8 cellular contexts compared by ENCODE assay signal in genomic region chr1:207499573-207499972, GRCh38. TPM values are rescaled to one million over a fixed set of nuclear protein-coding genes. Genes with fewer than 3 reads are reported as not detected.
A peak's percentile ranks its signal among the peaks of the same experiment; 100 is the strongest.
DNase-seq lines count a peak whose midpoint lies in the region; ATAC-seq and TF ChIP-seq lines count a peak whose summit lies in the region.

No MANE protein-coding gene starts in this region.

- DNase-seq in HL-60 (ENCODE audit: low read depth in 1 of 2, low spot score in 1 of 2) (peak; percentile 42 to 71), NCI-H748 treated with DMSO at 0.1 percent for 48 hours (lab: John Stamatoyannopoulos, UW) (peak; percentile 74), dedifferentiated amniotic fluid mesenchymal stem cell (ENCODE audit: extremely low spot score) (peak; percentile 60), lower leg skin (ENCODE audit: low spot score in 2 of 2) (peak; percentile 63 to 91)
- peak; percentile 67 for DNase-seq in activated CD4-positive, alpha-beta T cell treated with anti-CD3 and anti-CD28 coated beads, Interleukin-2, amount 50 U/mL, for 1 hour
- DNase-seq in stimulated activated CD4-positive, alpha-beta T cell treated with anti-CD3 and anti-CD28 coated beads, TNF-alpha, amount 100 ng/mL, for 48 hours (ENCODE audit: low read depth in 3 of 3) = peak; percentile 38 to 46 (median 44)

- H3K4me2 ChIP-seq in DOHH2 (ENCODE audit: low read length) = no peak overlapping the region

- 1 to 3% methylated on average over 4 of the region's 4 CpGs for WGBS in lower leg skin, 2 donors

- H3K79me2 ChIP-seq in DOHH2 (ENCODE audit: control insufficient read depth, low read length) = no peaks in the 10 kb centered on the region

- H4K20me1 ChIP-seq in DOHH2 (ENCODE audit: control insufficient read depth, insufficient read depth, low read depth, low read length) = no peaks in the 10 kb centered on the region

- H3K4me3 ChIP-seq in DOHH2 (ENCODE audit: low read length) (no peak overlapping the region), HL-60 (replicated peaks; ENCODE audit: insufficient read depth, low read length) (no peak overlapping the region), lower leg skin (ENCODE audit: low read depth, poor library complexity, severe bottlenecking) (no peak overlapping the region)

- no peaks in the 10 kb centered on the region for H3F3A ChIP-seq in DOHH2 (ENCODE audit: control insufficient read depth, insufficient read depth)

- H3K9me3 ChIP-seq in DOHH2 (ENCODE audit: control insufficient read depth, insufficient read depth, low read length) = no peaks in the 10 kb centered on the region

- H3K9me2 ChIP-seq in DOHH2 (replicated peaks; ENCODE audit: control insufficient read depth, low read length) = no peaks in the 10 kb centered on the region

- ATAC-seq in GM21737 (IDR thresholded peaks at IDR 0.05; ENCODE audit: unreplicated experiment) = no peak

- H3K27me3 ChIP-seq in DOHH2 (ENCODE audit: control insufficient read depth, low read length) (peaks cover 35% of the 10 kb centered on the region), HL-60 (ENCODE audit: insufficient read depth, poor library complexity, severe bottlenecking) (peaks cover 3% of the 10 kb centered on the region)

- H3K27ac ChIP-seq in DOHH2 (ENCODE audit: low read depth, low read length) (no peak overlapping the region), HL-60 (replicated peaks) (no peak overlapping the region)

- H3K4me1 ChIP-seq in DOHH2 (ENCODE audit: control insufficient read depth, low read length) = peaks cover 5% of the 10 kb centered on the region; the same call in 1 of the 2 replicates

- TF ChIP-seq POLR2A in lower leg skin (IDR thresholded peaks at IDR 0.05) = no peak

- TF ChIP-seq CTCF in DOHH2 (IDR thresholded peaks at IDR 0.05; ENCODE audit: low read depth, low read length, poor library complexity, severe bottlenecking) = peak; percentile 77
- TF ChIP-seq CTCF in HL-60 (IDR thresholded peaks at IDR 0.05; ENCODE audit: insufficient read depth, low read length) = peak; percentile 58
- TF ChIP-seq CTCF in lower leg skin (IDR thresholded peaks at IDR 0.05) = no peak

- intact Hi-C loops in lower leg skin (cut with DNase I; ENCODE audit: low total_unique reads) = no loop called here

- no peaks in the 10 kb centered on the region for H3K36me3 ChIP-seq in DOHH2 (ENCODE audit: control insufficient read depth, low read length)

RNA-seq across cellular contexts. Expression of gene CR1, which starts 3.6 kb away (rescaled TPM):
- total RNA-seq in lower leg skin = 1 to 10 TPM in 1 of 4 donors, under 1 TPM in 3; 0.49 to 1.6 (median 0.67) TPM

RNA-seq across cellular contexts. Expression of gene CR2, which starts 45.4 kb away (rescaled TPM):
- under 1 TPM in 2 of 4 donors, not detected in 2; 0.06 to 0.07 TPM for total RNA-seq in lower leg skin

Comparison
In these comparisons a context has a peak if more than half of its experiments do, and no peak if none do; other contexts are left out.
1. CTCF ChIP-seq: peak in DOHH2 (single experiment) and HL-60 (single experiment); none in lower leg skin (0 of 3).
2. Peak in every context shown above with its lines, with median percentiles within 50 percentile points of each other: DNase-seq.